In the genomic region with DNA sequence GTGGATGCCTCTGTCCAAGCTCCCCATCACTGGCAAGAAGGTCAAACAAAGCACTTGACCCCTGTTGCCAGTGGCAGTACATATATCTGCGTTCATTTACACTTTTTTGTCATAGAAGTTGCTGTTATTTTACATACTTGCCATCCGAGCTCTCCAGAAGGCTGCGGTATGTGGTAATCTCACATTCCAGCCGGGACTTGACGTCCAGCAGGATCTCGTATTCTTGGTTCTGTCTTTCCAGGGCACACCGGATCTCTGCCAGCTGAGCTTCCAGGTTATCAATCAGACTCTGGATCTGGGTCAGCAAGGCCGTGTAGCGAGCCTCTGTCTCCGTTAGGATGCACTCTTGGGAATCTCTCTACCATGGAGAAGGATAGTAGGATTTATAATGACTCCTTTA, we compare ENCODE assay signal across 1 cellular context.
TF ChIP-seq lines count a peak whose summit lies in the region.

No MANE protein-coding gene starts in this region.

TF ChIP-seq in HCT116, 20 proteins besides CTCF, POLR2A, EP300 and RAD21:
- no peak for TF ChIP-seq JUND (IDR thresholded peaks at IDR 0.05)
- TF ChIP-seq, protein P1, sequence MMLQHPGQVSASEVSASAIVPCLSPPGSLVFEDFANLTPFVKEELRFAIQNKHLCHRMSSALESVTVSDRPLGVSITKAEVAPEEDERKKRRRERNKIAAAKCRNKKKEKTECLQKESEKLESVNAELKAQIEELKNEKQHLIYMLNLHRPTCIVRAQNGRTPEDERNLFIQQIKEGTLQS (IDR thresholded peaks at IDR 0.05): no peak
TF ChIP-seq in HCT116: peak in this region for 0.
